25 cellular contexts compared by ENCODE assay signal in the genomic region with DNA sequence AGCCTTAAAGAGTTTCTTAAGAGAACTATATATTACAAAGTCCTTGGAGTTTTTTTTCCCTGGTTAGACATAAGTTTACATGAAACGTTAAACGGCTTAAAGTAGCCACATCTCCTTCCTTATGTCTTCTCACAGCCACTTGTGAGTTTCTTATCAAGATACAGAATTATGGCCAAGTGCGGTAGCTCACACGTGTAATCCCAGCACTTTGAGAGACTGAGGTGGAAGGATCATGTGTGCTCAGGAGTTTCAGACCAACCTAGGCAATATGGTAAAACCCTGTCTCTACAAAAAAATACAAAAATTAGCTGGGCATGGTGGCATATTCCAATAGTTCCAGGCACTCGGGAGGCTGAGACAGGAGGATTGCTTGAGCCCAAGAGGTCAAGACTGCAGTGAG. TPM values are rescaled to one million over a fixed set of nuclear protein-coding genes. Genes with fewer than 3 reads are reported as not detected.
A peak's percentile ranks its signal among the peaks of the same experiment; 100 is the strongest.
DNase-seq lines count a peak whose midpoint lies in the region; ATAC-seq lines count a peak whose summit lies in the region.
"Had no signal": no experiment of that assay in that cellular context is flagged by ENCODE, and none has a peak within 500 bp of the region (broad histone marks: within the 10 kb centered on the region; RNA-seq: fewer than 3 reads in every experiment).

No MANE protein-coding gene starts in this region.

- H3K36me3 ChIP-seq in CD8-positive, alpha-beta memory T cell (ENCODE audit: insufficient read depth, low read length): peaks cover 36% of the 10 kb centered on the region
- H3K36me3 ChIP-seq in MG63: no peaks in the 10 kb centered on the region
- H3K36me3 ChIP-seq: brain microvascular endothelial cell, uterus had no signal

- peaks cover 98% of the 10 kb centered on the region for H3K4me1 ChIP-seq in CD8-positive, alpha-beta memory T cell (ENCODE audit: insufficient read depth, low read length)
- H3K4me1 ChIP-seq: foreskin keratinocyte, uterus had no signal

- no peaks in the 10 kb centered on the region for H3K27me3 Mint-ChIP-seq in activated CD4-positive, alpha-beta T cell treated with anti-CD3 and anti-CD28 coated beads, Interleukin-2, amount 10 ng/mL, durations not matched to agents 7 days and 5 days
- H3K27me3 Mint-ChIP-seq in CD8-positive, alpha-beta memory T cell: no peaks in the 10 kb centered on the region
- no peaks in the 10 kb centered on the region for H3K27me3 Mint-ChIP-seq in natural killer cell treated with Interleukin-12 subunit alpha and Interleukin-12 subunit beta and Interleukin-15 and Interleukin-18, amount 100 ng/mL, for 72 hours

- ATAC-seq in activated naive CD4-positive, alpha-beta T cell treated with anti-CD3 and anti-CD28 coated beads, Interleukin-2, amount 50 U/mL, for 72 hours: no peak
- ATAC-seq in natural killer cell treated with Interleukin-12 subunit alpha and Interleukin-12 subunit beta and Interleukin-15 and Interleukin-18, amount 100 ng/mL, for 72 hours: no peak
- ATAC-seq: foreskin keratinocyte, SK-N-SH treated with all-trans-retinoic acid at 6 μM for 48 hours had no signal

- H3K27ac ChIP-seq in CD8-positive, alpha-beta memory T cell (ENCODE audit: low read depth, low read length): peak overlapping the region; percentile 45
- H3K27ac ChIP-seq: brain microvascular endothelial cell, foreskin keratinocyte, RWPE1, uterus had no signal

- CTCF ChIA-PET in activated CD4-positive, alpha-beta T cell treated with anti-CD3 and anti-CD28 coated beads, Interleukin-2, amount 10 ng/mL, durations not matched to agents 7 days and 5 days (lab: Charles Lee): interaction anchor here (1.0 to 11.9 kb wide), 8 partner anchors 7 to 155 kb away, joined by 3 to 106 read pairs (median 7); no protein-coding TSS in a partner anchor
- CTCF ChIA-PET in CD8-positive, alpha-beta memory T cell (lab: Charles Lee): interaction anchor here (1.0 to 40.0 kb wide), 8 partner anchors 9 to 153 kb away, joined by 3 to 815 read pairs (median 20); a partner anchor contains a TSS

- H3K27ac Mint-ChIP-seq in activated CD4-positive, alpha-beta T cell treated with anti-CD3 and anti-CD28 coated beads, Interleukin-2, amount 10 ng/mL, durations not matched to agents 7 days and 5 days: peak overlapping the region; percentile 96
- H3K27ac Mint-ChIP-seq in CD8-positive, alpha-beta memory T cell: peak overlapping the region in 7 of 8 donors; percentile 97 to 100 (median 100)
- H3K27ac Mint-ChIP-seq in activated naive CD4-positive, alpha-beta T cell treated with anti-CD3 and anti-CD28 coated beads, Interleukin-2, amount 50 U/mL, for 72 hours: peak overlapping the region; percentile 97
- no peak overlapping the region for H3K27ac Mint-ChIP-seq in natural killer cell treated with Interleukin-12 subunit alpha and Interleukin-12 subunit beta and Interleukin-15 and Interleukin-18, amount 100 ng/mL, for 72 hours
- H3K27ac Mint-ChIP-seq: progenitor cell of endocrine pancreas had no signal

- peaks cover 92% of the 10 kb centered on the region for H3K36me3 Mint-ChIP-seq in activated CD4-positive, alpha-beta T cell treated with anti-CD3 and anti-CD28 coated beads, Interleukin-2, amount 10 ng/mL, durations not matched to agents 7 days and 5 days (ENCODE audit: low read depth)
- peaks cover 15 to 91% (median 45%) of the 10 kb centered on the region in 3 donors for H3K36me3 Mint-ChIP-seq in CD8-positive, alpha-beta memory T cell
- H3K36me3 Mint-ChIP-seq in activated naive CD4-positive, alpha-beta T cell treated with anti-CD3 and anti-CD28 coated beads, Interleukin-2, amount 50 U/mL, for 72 hours: peaks cover 78 to 95% of the 10 kb centered on the region in 2 donors
- peaks cover 60% of the 10 kb centered on the region for H3K36me3 Mint-ChIP-seq in natural killer cell treated with Interleukin-12 subunit alpha and Interleukin-12 subunit beta and Interleukin-15 and Interleukin-18, amount 100 ng/mL, for 72 hours

- no peaks in the 10 kb centered on the region for H3K9me3 Mint-ChIP-seq in activated CD4-positive, alpha-beta T cell treated with anti-CD3 and anti-CD28 coated beads, Interleukin-2, amount 10 ng/mL, durations not matched to agents 7 days and 5 days
- no peaks in the 10 kb centered on the region for H3K9me3 Mint-ChIP-seq in CD8-positive, alpha-beta memory T cell
- H3K9me3 Mint-ChIP-seq in activated naive CD4-positive, alpha-beta T cell treated with anti-CD3 and anti-CD28 coated beads, Interleukin-2, amount 50 U/mL, for 72 hours: peaks cover 0 to 3% of the 10 kb centered on the region in 2 donors
- peaks cover 5% of the 10 kb centered on the region for H3K9me3 Mint-ChIP-seq in natural killer cell treated with Interleukin-12 subunit alpha and Interleukin-12 subunit beta and Interleukin-15 and Interleukin-18, amount 100 ng/mL, for 72 hours

- H3K9me3 ChIP-seq in CD8-positive, alpha-beta memory T cell (ENCODE audit: low read length): no peaks in the 10 kb centered on the region
- no peaks in the 10 kb centered on the region for H3K9me3 ChIP-seq in MG63
- H3K9me3 ChIP-seq: uterus had no signal

- POLR2A ChIA-PET in activated CD4-positive, alpha-beta T cell treated with anti-CD3 and anti-CD28 coated beads, Interleukin-2, amount 10 ng/mL, durations not matched to agents 7 days and 5 days (lab: Charles Lee): interaction anchor here (0.7 kb wide), 1 partner anchor 92 kb away, joined by 4 read pairs; no protein-coding TSS in a partner anchor
- POLR2A ChIA-PET in CD8-positive, alpha-beta memory T cell (lab: Charles Lee): interaction anchor here (0.6 to 12.0 kb wide), 7 partner anchors 8 to 154 kb away, joined by 3 to 136 read pairs (median 4); no protein-coding TSS in a partner anchor

- peaks cover 96% of the 10 kb centered on the region for H3K4me1 Mint-ChIP-seq in activated CD4-positive, alpha-beta T cell treated with anti-CD3 and anti-CD28 coated beads, Interleukin-2, amount 10 ng/mL, durations not matched to agents 7 days and 5 days
- peaks cover 93 to 99% (median 98%) of the 10 kb centered on the region in 3 donors for H3K4me1 Mint-ChIP-seq in CD8-positive, alpha-beta memory T cell
- peaks cover 87 to 93% of the 10 kb centered on the region in 2 donors for H3K4me1 Mint-ChIP-seq in natural killer cell treated with Interleukin-12 subunit alpha and Interleukin-12 subunit beta and Interleukin-15 and Interleukin-18, amount 100 ng/mL, for 72 hours (ENCODE audit: low read depth in 2 of 2)

- H3K27me3 ChIP-seq in CD8-positive, alpha-beta memory T cell (ENCODE audit: insufficient read depth, low read length, poor library complexity, severe bottlenecking): no peaks in the 10 kb centered on the region
- H3K27me3 ChIP-seq in MG63: peaks cover 2% of the 10 kb centered on the region; the same call in 1 of the 2 replicates
- H3K27me3 ChIP-seq: brain microvascular endothelial cell, foreskin keratinocyte, uterus had no signal

- no peak overlapping the region for H3K4me3 ChIP-seq in CD8-positive, alpha-beta memory T cell (ENCODE audit: low read length)
- H3K4me3 ChIP-seq in MG63: no peak overlapping the region
- H3K4me3 ChIP-seq: uterus had no signal

- H3K4me3 Mint-ChIP-seq in activated CD4-positive, alpha-beta T cell treated with anti-CD3 and anti-CD28 coated beads, Interleukin-2, amount 10 ng/mL, durations not matched to agents 7 days and 5 days: peak overlapping the region; percentile 44
- peak overlapping the region; percentile 36 to 82 (median 76) for H3K4me3 Mint-ChIP-seq in CD8-positive, alpha-beta memory T cell
- H3K4me3 Mint-ChIP-seq in natural killer cell treated with Interleukin-12 subunit alpha and Interleukin-12 subunit beta and Interleukin-15 and Interleukin-18, amount 100 ng/mL, for 72 hours: peak overlapping the region; percentile 88

- DNase-seq in activated CD4-positive, alpha-beta T cell treated with anti-CD3 and anti-CD28 coated beads, Interleukin-2, amount 10 ng/mL, durations not matched to agents 7 days and 5 days: no peak
- no peak for DNase-seq in activated CD4-positive, alpha-beta T cell treated with anti-CD3 and anti-CD28 coated beads, Interleukin-2, amount 50 U/mL, for 4 hours
- DNase-seq in CD8-positive, alpha-beta memory T cell: no peak
- no peak for DNase-seq in activated naive CD4-positive, alpha-beta T cell treated with anti-CD3 and anti-CD28 coated beads, Interleukin-2, amount 50 U/mL, for 72 hours (ENCODE audit: low spot score in 2 of 2)
- DNase-seq in natural killer cell treated with Interleukin-12 subunit alpha and Interleukin-12 subunit beta and Interleukin-15 and Interleukin-18, amount 100 ng/mL, for 72 hours (ENCODE audit: low spot score): no peak
- DNase-seq in MG63: no peak
- no peak for DNase-seq in midbrain (lab: John Stamatoyannopoulos, UW)
- DNase-seq in NCI-H226: no peak
- DNase-seq: brain microvascular endothelial cell; C1 segment of cervical spinal cord; DMS53; foreskin keratinocyte; H7; hippocampal formation; mammary epithelial cell; NCI-H1417; NCI-H2107; NCI-H524 treated with DMSO at 0.1 percent for 48 hours; stimulated activated CD4-positive, alpha-beta T cell treated with anti-CD3 and anti-CD28 coated beads, Interleukin-2, amount 100 ng/mL, for 24 hours; uterus had no signal

RNA-seq across cellular contexts. Expression of a gene that starts 54.3 kb away (rescaled TPM):
- 100 to 1,000 TPM; 379 to 406 TPM for total RNA-seq in activated CD4-positive, alpha-beta T cell treated with anti-CD3 and anti-CD28 coated beads, Interleukin-2, amount 10 ng/mL, durations not matched to agents 7 days and 5 days
- total RNA-seq in CD8-positive, alpha-beta memory T cell: 100 to 1,000 TPM; 225 to 226 TPM
- 238 TPM for polyA plus RNA-seq in CD8-positive, alpha-beta memory T cell
- total RNA-seq in activated naive CD4-positive, alpha-beta T cell treated with anti-CD3 and anti-CD28 coated beads, Interleukin-2, amount 50 U/mL, for 72 hours: 100 to 1,000 TPM; 208 to 327 TPM
- 100 to 1,000 TPM; 290 to 416 TPM for total RNA-seq in natural killer cell treated with Interleukin-12 subunit alpha and Interleukin-12 subunit beta and Interleukin-15 and Interleukin-18, amount 100 ng/mL, for 72 hours
- not detected in 2 replicates for total RNA-seq in MG63 (2014; rRNA removed; shearing (Covaris generic); ENCODE audit: low replicate concordance)
- total RNA-seq: epithelial cell of proximal tubule, foreskin keratinocyte, mammary epithelial cell had no signal
- polyA plus RNA-seq: foreskin keratinocyte, keratinocyte had no signal

Comparison
In these comparisons a context has a peak if more than half of its experiments do, and no peak if none do; other contexts are left out.
1. H3K27ac Mint-ChIP-seq: peak in activated CD4-positive, alpha-beta T cell treated with anti-CD3 and anti-CD28 coated beads, Interleukin-2, amount 10 ng/mL, durations not matched to agents 7 days and 5 days (single experiment), CD8-positive, alpha-beta memory T cell (7 of 8) and activated naive CD4-positive, alpha-beta T cell treated with anti-CD3 and anti-CD28 coated beads, Interleukin-2, amount 50 U/mL, for 72 hours (2 of 2); none in natural killer cell treated with Interleukin-12 subunit alpha and Interleukin-12 subunit beta and Interleukin-15 and Interleukin-18, amount 100 ng/mL, for 72 hours (0 of 2).
2. RNA of a gene that starts 54.3 kb away (total RNA-seq): 290 to 416 TPM in natural killer cell treated with Interleukin-12 subunit alpha and Interleukin-12 subunit beta and Interleukin-15 and Interleukin-18, amount 100 ng/mL, for 72 hours, 379 to 406 TPM in activated CD4-positive, alpha-beta T cell treated with anti-CD3 and anti-CD28 coated beads, Interleukin-2, amount 10 ng/mL, durations not matched to agents 7 days and 5 days, 208 to 327 TPM in activated naive CD4-positive, alpha-beta T cell treated with anti-CD3 and anti-CD28 coated beads, Interleukin-2, amount 50 U/mL, for 72 hours and 225 to 226 TPM in CD8-positive, alpha-beta memory T cell; not detected in MG63; every median in the first group is over 100 times any median in the second.
3. Peak in every context shown above with its lines, with median percentiles within 50 percentile points of each other: H3K4me3 Mint-ChIP-seq.